13 cellular contexts compared by ENCODE assay signal in genomic region chr1:228810855-228811654, GRCh38.
DNase-seq lines count a peak whose midpoint lies in the region; ATAC-seq, FAIRE-seq and TF ChIP-seq lines count a peak whose summit lies in the region.
"Had no signal": no experiment of that assay in that cellular context is flagged by ENCODE, and none has a peak within 500 bp of the region (broad histone marks: within the 10 kb centered on the region; RNA-seq: fewer than 3 reads in every experiment).

No MANE protein-coding gene starts in this region.

- peak overlapping the region; percentile 56 for H2BK120ac ChIP-seq in trophoblast cell (ENCODE audit: insufficient read depth, low read length, poor library complexity)

- H3K27ac Mint-ChIP-seq in natural killer cell = no peak overlapping the region

- intact Hi-C loops in natural killer cell (cut with micrococcal nuclease) (no loop called here), A673 (cut with micrococcal nuclease; ENCODE audit: unreplicated experiment) (no loop called here)

- POLR2A ChIA-PET in A673 (lab: Charles Lee; ENCODE audit: low non-redundant PET) = no interaction called here

- H3K4me2 ChIP-seq in trophoblast cell (ENCODE audit: low read length) = no peak overlapping the region

- CTCF ChIA-PET in A673 (lab: Charles Lee) = no interaction called here

- H3K4me1 Mint-ChIP-seq in natural killer cell = peaks cover 0 to 7% of the 10 kb centered on the region in 2 donors

- H3K4me3 ChIP-seq in trophoblast cell (ENCODE audit: low read depth, low read length) = no peak overlapping the region
- H3K4me3 ChIP-seq in A673 (ENCODE audit: low read depth, low read length, poor library complexity, severe bottlenecking) = no peak overlapping the region
- H3K4me3 ChIP-seq: tibial nerve had no signal

- FAIRE-seq in RCC 7860 (lab: Jason Lieb, UNC) = no peak
- FAIRE-seq: H54, islet of Langerhans had no signal

- ATAC-seq in GM18907 (IDR thresholded peaks at IDR 0.05; ENCODE audit: unreplicated experiment) = peak; percentile 58
- ATAC-seq in HG02852 (IDR thresholded peaks at IDR 0.05; ENCODE audit: unreplicated experiment) = peak; percentile 45
- ATAC-seq in natural killer cell = no peak

- peaks cover 20% of the 10 kb centered on the region for H3K79me1 ChIP-seq in trophoblast cell (ENCODE audit: low read length)

- peak overlapping the region; percentile 13 for H2BK12ac ChIP-seq in trophoblast cell (ENCODE audit: low read length)

- no peak overlapping the region for H3K23ac ChIP-seq in trophoblast cell (ENCODE audit: low read length)

- H3K27me3 ChIP-seq in trophoblast cell (ENCODE audit: insufficient read depth, low read length) (no peaks in the 10 kb centered on the region), A673 (replicated peaks; ENCODE audit: insufficient read depth, low read depth, low read length, poor library complexity) (no peaks in the 10 kb centered on the region)
- H3K27me3 ChIP-seq: tibial nerve had no signal

- H3K36me3 ChIP-seq in trophoblast cell (ENCODE audit: control insufficient read depth in 1 of 2, insufficient read depth in 2 of 2, low read length in 2 of 2) = no peaks in the 10 kb centered on the region
- no peaks in the 10 kb centered on the region for H3K36me3 ChIP-seq in A673 (ENCODE audit: insufficient read depth, low read length, poor library complexity, severe bottlenecking)
- H3K36me3 ChIP-seq: tibial nerve had no signal

- no peaks in the 10 kb centered on the region for H3K9me3 Mint-ChIP-seq in natural killer cell
- H3K9me3 Mint-ChIP-seq: endodermal cell had no signal

- no peak overlapping the region for H3K4me3 Mint-ChIP-seq in natural killer cell
- H3K4me3 Mint-ChIP-seq: endodermal cell had no signal

- no peak overlapping the region for H2AFZ ChIP-seq in trophoblast cell (ENCODE audit: insufficient read depth, low read length, poor library complexity)

- no peaks in the 10 kb centered on the region for H3K9me3 ChIP-seq in trophoblast cell (ENCODE audit: insufficient read depth, low read depth, low read length)
- no peaks in the 10 kb centered on the region for H3K9me3 ChIP-seq in A673 (ENCODE audit: low read depth, low read length, poor library complexity, severe bottlenecking)
- H3K9me3 ChIP-seq: tibial nerve had no signal

- H3K27ac ChIP-seq in angular gyrus (ENCODE audit: low read depth, low read length) (peak overlapping the region; percentile 37), trophoblast cell (ENCODE audit: low read depth, low read length) (peak overlapping the region; percentile 12), A673 (ENCODE audit: low read depth, low read length, poor library complexity, severe bottlenecking) (no peak overlapping the region)

- H2BK5ac ChIP-seq in trophoblast cell (ENCODE audit: low read depth, low read length, poor library complexity) = peak overlapping the region; percentile 22

- H3K4ac ChIP-seq in trophoblast cell (ENCODE audit: low read depth, low read length) = no peak overlapping the region

- peak in 1 of 2 donors; percentile 29 for DNase-seq in trophoblast cell
- no peak for DNase-seq in NCI-H345 (lab: John Stamatoyannopoulos, UW)
- no peak for DNase-seq in natural killer cell
- DNase-seq in A673 (ENCODE audit: low spot score) = no peak
- no peak for DNase-seq in RCC 7860 (ENCODE audit: low spot score)
- DNase-seq: stimulated activated CD4-positive, alpha-beta T cell treated with anti-CD3 and anti-CD28 coated beads, Interleukin-15, amount 100 ng/mL, for 24 hours had no signal

- no peak overlapping the region for H3K18ac ChIP-seq in trophoblast cell (ENCODE audit: low read length)

- no peaks in the 10 kb centered on the region for H3K79me2 ChIP-seq in trophoblast cell (ENCODE audit: control insufficient read depth, insufficient read depth, low read length, poor library complexity)

- H3K14ac ChIP-seq in trophoblast cell (ENCODE audit: low read length) = no peak overlapping the region

- peak overlapping the region; percentile 56 for H2AK5ac ChIP-seq in trophoblast cell (ENCODE audit: low read length)

- H3K4me1 ChIP-seq in trophoblast cell (ENCODE audit: control insufficient read depth in 1 of 2, insufficient read depth in 2 of 2, low read length in 2 of 2) (peaks cover 16 to 22% of the 10 kb centered on the region in 2 experiments), A673 (ENCODE audit: insufficient read depth, low read length, poor library complexity, severe bottlenecking) (no peaks in the 10 kb centered on the region)

- no peaks in the 10 kb centered on the region for H3K36me3 Mint-ChIP-seq in natural killer cell

- WGBS in trophoblast cell (ENCODE audit: extremely low coverage, insufficient coverage, insufficient read length) = no CpG with 5 or more reads among the region's 6 CpGs

- H3K27me3 Mint-ChIP-seq in natural killer cell (ENCODE audit: low read depth in 2 of 2) = no peaks in the 10 kb centered on the region

- BruUV-seq in A673 (replicated peaks; lab: Mats Ljungman, UMichigan) = no TSS peak

- peak overlapping the region; percentile 64 for H4K91ac ChIP-seq in trophoblast cell (ENCODE audit: low read depth, low read length)

- no peak overlapping the region for H4K12ac ChIP-seq in trophoblast cell (ENCODE audit: low read depth, low read length)

- H3K9ac ChIP-seq in trophoblast cell (ENCODE audit: low read length) = no peak overlapping the region

- no peak overlapping the region for H4K8ac ChIP-seq in trophoblast cell (ENCODE audit: low read depth, low read length)

- TF ChIP-seq CTCF in natural killer cell (IDR thresholded peaks at IDR 0.05) (no peak), A673 (conservative IDR thresholded peaks at IDR 0.05; ENCODE audit: low read depth, low read length) (no peak)

Comparison
In these comparisons a context has a peak if more than half of its experiments do, and no peak if none do; other contexts are left out.
1. ATAC-seq: peak in GM18907 (single experiment) and HG02852 (single experiment); none in natural killer cell (0 of 3).